9 cellular contexts compared by ENCODE assay signal in genomic region chr15:75649045-75649761, GRCh38. TPM values are rescaled to one million over a fixed set of nuclear protein-coding genes. Genes with fewer than 3 reads are reported as not detected.
DNase-seq lines count a peak whose midpoint lies in the region; ATAC-seq and TF ChIP-seq lines count a peak whose summit lies in the region.
"Had no signal": no experiment of that assay in that cellular context is flagged by ENCODE, and none has a peak within 500 bp of the region (broad histone marks: within the 10 kb centered on the region; RNA-seq: fewer than 3 reads in every experiment).

No MANE protein-coding gene starts in this region.

- ATAC-seq in Right ventricle myocardium superior (ENCODE audit: poor library complexity), result no peak

- no peaks in the 10 kb centered on the region for H3K9me3 ChIP-seq in left ventricle myocardium inferior (replicated peaks)
- H3K9me3 ChIP-seq in mucosa of stomach (ENCODE audit: control insufficient read depth, low read length), result no peaks in the 10 kb centered on the region
- no peaks in the 10 kb centered on the region for H3K9me3 ChIP-seq in uterus

- TF ChIP-seq CTCF in left ventricle myocardium inferior (IDR thresholded peaks at IDR 0.05; ENCODE audit: borderline replicate concordance), result no peak
- no peak for TF ChIP-seq CTCF in coronary artery (IDR thresholded peaks at IDR 0.05)
- no peak for TF ChIP-seq CTCF in uterus (IDR thresholded peaks at IDR 0.05)

- intact Hi-C loops in left ventricle myocardium inferior (cut with micrococcal nuclease), result no loop called here
- intact Hi-C loops in Right ventricle myocardium superior (cut with DNase I), result no loop called here
- intact Hi-C loops in uterus (cut with DNase I; ENCODE audit: low total_unique reads), result no loop called here

- H3K27me3 ChIP-seq in left ventricle myocardium inferior (ENCODE audit: low read depth) (no peaks in the 10 kb centered on the region), mucosa of stomach (ENCODE audit: control insufficient read depth, insufficient read depth, low read length) (no peaks in the 10 kb centered on the region), uterus (no peaks in the 10 kb centered on the region)

- DNase-seq in left ventricle myocardium inferior (no peak), Right ventricle myocardium superior (no peak), coronary artery (ENCODE audit: low spot score) (no peak), uterus (no peak), HUDEP-2 (lab: John Stamatoyannopoulos, UW; ENCODE audit: unreplicated experiment in 76 of 76) (no peak), erythroblast (lab: John Stamatoyannopoulos, UW) (no peak), SKM-1 treated with dmso at 0.1 percent for 144 hours (lab: John Stamatoyannopoulos, UW; ENCODE audit: unreplicated experiment) (no peak)
- DNase-seq: Kasumi-1 had no signal

- peak overlapping the region; percentile 95 for H3K4me3 ChIP-seq in left ventricle myocardium inferior
- H3K4me3 ChIP-seq in coronary artery, result peak overlapping the region; percentile 88
- peak overlapping the region; percentile 94 for H3K4me3 ChIP-seq in mucosa of stomach (ENCODE audit: low read length)
- peak overlapping the region; percentile 63 to 71 for H3K4me3 ChIP-seq in uterus

- TF ChIP-seq POLR2A in uterus (IDR thresholded peaks at IDR 0.05), result no peak
- no peak for TF ChIP-seq POLR2A in erythroblast (IDR thresholded peaks at IDR 0.05; ENCODE audit: low read length)

- H3K36me3 ChIP-seq in left ventricle myocardium inferior, result peaks cover 16% of the 10 kb centered on the region
- H3K36me3 ChIP-seq in mucosa of stomach (ENCODE audit: control insufficient read depth, insufficient read depth, low read length), result peaks cover 4% of the 10 kb centered on the region
- no peaks in the 10 kb centered on the region for H3K36me3 ChIP-seq in uterus

- H3K9ac ChIP-seq in mucosa of stomach (ENCODE audit: low read length), result peak overlapping the region; percentile 97

- H3K4me1 ChIP-seq in left ventricle myocardium inferior (peaks cover 88% of the 10 kb centered on the region), mucosa of stomach (ENCODE audit: control insufficient read depth, insufficient read depth, low read length) (peaks cover 68% of the 10 kb centered on the region), uterus (peaks cover 2 to 48% of the 10 kb centered on the region in 2 donors)

- H3K27ac ChIP-seq in left ventricle myocardium inferior (replicated peaks) (peak overlapping the region; percentile 98), coronary artery (peak overlapping the region; percentile 94 to 99), uterus (peak overlapping the region; percentile 91 to 94)

RNA-seq across cellular contexts. Expression of gene SNX33, which starts 1.5 kb away (rescaled TPM):
- total RNA-seq in left ventricle myocardium inferior, result 11.4 TPM
- total RNA-seq in Right ventricle myocardium superior, result 12.4 TPM
- 10 to 100 TPM in 3 of 4 donors, 1 to 10 TPM in 1; 8.7 to 43.6 (median 28.2) TPM for total RNA-seq in uterus

RNA-seq across cellular contexts. Expression of gene IMP3, which starts 9.2 kb away (rescaled TPM):
- 49.1 TPM for total RNA-seq in left ventricle myocardium inferior
- 41.7 TPM for total RNA-seq in Right ventricle myocardium superior
- total RNA-seq in uterus, result 100 to 1,000 TPM in 1 of 4 donors, 10 to 100 TPM in 3; 32.9 to 171 (median 68.5) TPM

RNA-seq across cellular contexts. Expression of gene SNUPN, which starts 23.7 kb away (rescaled TPM):
- 19.5 TPM for total RNA-seq in left ventricle myocardium inferior
- total RNA-seq in Right ventricle myocardium superior, result 16.9 TPM
- total RNA-seq in uterus, result 10 to 100 TPM in 3 of 4 donors, 1 to 10 TPM in 1; 2.0 to 35.8 (median 29.1) TPM
